8 cellular contexts compared by ENCODE assay signal in the genomic region with DNA sequence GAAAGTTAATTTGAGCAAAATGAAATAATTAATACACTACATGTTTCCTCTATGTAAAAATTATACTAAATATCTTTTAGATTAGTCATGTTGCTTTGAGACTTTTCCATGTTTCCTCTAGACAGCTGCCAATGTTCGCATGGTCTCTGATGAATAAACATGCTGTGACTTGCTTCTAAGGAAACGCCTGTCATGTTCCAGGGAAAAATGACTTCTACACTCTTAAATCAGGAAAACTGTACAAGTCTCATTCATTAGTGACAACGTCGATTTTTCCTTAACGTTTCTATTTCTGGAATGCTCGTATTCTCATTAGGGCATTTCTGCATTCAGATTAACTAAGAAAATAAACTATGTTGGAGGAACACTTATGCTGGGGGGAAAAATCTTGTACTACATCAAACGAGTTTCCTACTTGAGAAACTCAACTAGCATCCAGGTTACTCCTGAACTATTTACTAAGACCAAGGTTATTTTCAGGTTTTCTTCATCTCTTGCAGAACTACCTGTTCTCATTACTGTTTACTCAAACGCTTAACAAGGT. TPM values are rescaled to one million over a fixed set of nuclear protein-coding genes. Genes with fewer than 3 reads are reported as not detected.
DNase-seq lines count a peak whose midpoint lies in the region; ATAC-seq and TF ChIP-seq lines count a peak whose summit lies in the region.

No MANE protein-coding gene starts in this region.

- TF ChIP-seq CTCF in BJ (IDR thresholded peaks at IDR 0.05; ENCODE audit: insufficient read depth, low read depth, low read length) = no peak
- no peak for TF ChIP-seq CTCF in IMR-90 (conservative IDR thresholded peaks at IDR 0.05; ENCODE audit: low read depth, low read length)

- DNase-seq in BJ (ENCODE audit: low read depth) (no peak), IMR-90 (peak; percentile 18), dermis blood vessel endothelial cell (peak; percentile 93), RPMI8226 (no peak)
- no peak for DNase-seq in natural killer cell treated with Interleukin-12 subunit alpha and Interleukin-12 subunit beta and Interleukin-15 and Interleukin-18, amount 100 ng/mL, for 72 hours (ENCODE audit: low spot score)

- H3K4me3 ChIP-seq in BJ (ENCODE audit: low read depth, low read length) (peak overlapping the region; percentile 92), IMR-90 (ENCODE audit: insufficient read depth, low read depth, low read length) (no peak overlapping the region)

- H2AK5ac ChIP-seq in IMR-90 (ENCODE audit: low read depth, low read length) = no peak overlapping the region

- H3K14ac ChIP-seq in IMR-90 (replicated peaks; ENCODE audit: low read depth, low read length) = no peak overlapping the region

- TF ChIP-seq POLR2A in IMR-90 (IDR thresholded peaks at IDR 0.05; ENCODE audit: low read depth, low read length) = no peak

- no peak overlapping the region for H2BK15ac ChIP-seq in IMR-90 (ENCODE audit: low read depth, low read length)

- H3K9ac ChIP-seq in IMR-90 (ENCODE audit: low read depth, low read length) = no peak overlapping the region

- peaks cover 19 to 22% of the 10 kb centered on the region in 2 donors for H3K27me3 Mint-ChIP-seq in natural killer cell treated with Interleukin-12 subunit alpha and Interleukin-12 subunit beta and Interleukin-15 and Interleukin-18, amount 100 ng/mL, for 72 hours

- no peak overlapping the region for H2AFZ ChIP-seq in IMR-90 (replicated peaks; ENCODE audit: low read length, poor library complexity)

- H3K9me3 Mint-ChIP-seq in natural killer cell treated with Interleukin-12 subunit alpha and Interleukin-12 subunit beta and Interleukin-15 and Interleukin-18, amount 100 ng/mL, for 72 hours = no peaks in the 10 kb centered on the region

- H4K5ac ChIP-seq in IMR-90 (ENCODE audit: low read depth, low read length) = no peak overlapping the region

- BruUV-seq in IMR-90 (replicated peaks; lab: Mats Ljungman, UMichigan) = no TSS peak

- CTCF ChIA-PET in BJ (lab: Yijun Ruan, JAX) = interaction anchor here (1.2 to 3.3 kb wide), 4 partner anchors 8 to 102 kb away, joined by 4 to 19 read pairs (median 14); no protein-coding TSS in a partner anchor
- CTCF ChIA-PET in IMR-90 (lab: Yijun Ruan, JAX) = interaction anchor here (0.9 kb wide), 1 partner anchor 24 kb away, joined by 3 read pairs; no protein-coding TSS in a partner anchor

- H4K20me1 ChIP-seq in IMR-90 (ENCODE audit: insufficient read depth, low read length) = no peaks in the 10 kb centered on the region

- no peak overlapping the region for H3K27ac Mint-ChIP-seq in natural killer cell treated with Interleukin-12 subunit alpha and Interleukin-12 subunit beta and Interleukin-15 and Interleukin-18, amount 100 ng/mL, for 72 hours

- H3K27me3 ChIP-seq in BJ (ENCODE audit: control insufficient read depth, insufficient read depth, low read length) (no peaks in the 10 kb centered on the region), IMR-90 (ENCODE audit: control insufficient read depth, insufficient read depth, low read length) (peaks cover 6% of the 10 kb centered on the region)

- no peaks in the 10 kb centered on the region for H3K9me3 ChIP-seq in IMR-90 (ENCODE audit: control insufficient read depth, insufficient read depth, low read length)

- H4K8ac ChIP-seq in IMR-90 (ENCODE audit: low read depth in 2 of 2, low read length in 2 of 2) = no peak overlapping the region

- in situ Hi-C loops in IMR-90 (cut with MboI; ENCODE audit: low sequenced_read_pairs) = no loop called here

- no peak overlapping the region for H2BK120ac ChIP-seq in IMR-90 (ENCODE audit: low read depth, low read length)

- POLR2A ChIA-PET in BJ (lab: Charles Lee) = no interaction called here
- POLR2A ChIA-PET in IMR-90 (lab: Charles Lee; ENCODE audit: unreplicated experiment) = no interaction called here

- no peak overlapping the region for H2BK5ac ChIP-seq in IMR-90 (ENCODE audit: low read depth, low read length, poor library complexity, severe bottlenecking)

- H3K18ac ChIP-seq in IMR-90 (ENCODE audit: low read depth, low read length) = no peak overlapping the region

- no peak overlapping the region for H4K91ac ChIP-seq in IMR-90 (ENCODE audit: insufficient read depth, low read depth, low read length)

- peak overlapping the region; percentile 36 for H3K4me3 Mint-ChIP-seq in natural killer cell treated with Interleukin-12 subunit alpha and Interleukin-12 subunit beta and Interleukin-15 and Interleukin-18, amount 100 ng/mL, for 72 hours

- H3K4me1 Mint-ChIP-seq in natural killer cell treated with Interleukin-12 subunit alpha and Interleukin-12 subunit beta and Interleukin-15 and Interleukin-18, amount 100 ng/mL, for 72 hours (ENCODE audit: low read depth in 2 of 2) = peaks cover 0 to 8% of the 10 kb centered on the region in 2 donors

- dilution Hi-C loops in IMR-90 (cut with HindIII; ENCODE audit: low sequenced_read_pairs, unreplicated experiment) = no loop called here

- H3K4me1 ChIP-seq in IMR-90 (ENCODE audit: control insufficient read depth, insufficient read depth, low read length) = no peaks in the 10 kb centered on the region

- no peak overlapping the region for H3K4ac ChIP-seq in IMR-90 (ENCODE audit: low read depth, low read length)

- H3K36me3 Mint-ChIP-seq in natural killer cell treated with Interleukin-12 subunit alpha and Interleukin-12 subunit beta and Interleukin-15 and Interleukin-18, amount 100 ng/mL, for 72 hours = no peaks in the 10 kb centered on the region

- H3K56ac ChIP-seq in IMR-90 (ENCODE audit: extremely low read depth, insufficient read depth, low read length) = no peak overlapping the region

- no peak overlapping the region for H2BK20ac ChIP-seq in IMR-90 (ENCODE audit: low read depth, low read length)

- 0 out of 2 replicates have a peak, but pooled peaks cover 2% of the 10 kb centered on the region for H3K9me1 ChIP-seq in IMR-90 (ENCODE audit: insufficient read depth, low read length)

- no peaks in the 10 kb centered on the region for H3K36me3 ChIP-seq in BJ (ENCODE audit: control insufficient read depth, insufficient read depth, low read length)
- H3K36me3 ChIP-seq in IMR-90 (ENCODE audit: control insufficient read depth, insufficient read depth, low read length) = no peaks in the 10 kb centered on the region

- no peak overlapping the region for H3K23ac ChIP-seq in IMR-90 (ENCODE audit: low read depth, low read length)

- no peaks in the 10 kb centered on the region for H3K79me1 ChIP-seq in IMR-90 (ENCODE audit: low read depth in 1 of 2, low read length in 2 of 2)

- ATAC-seq in IMR-90 (ENCODE audit: low read depth) (no peak), GM18861 (IDR thresholded peaks at IDR 0.05; ENCODE audit: unreplicated experiment) (no peak), GM18520 (IDR thresholded peaks at IDR 0.05; ENCODE audit: unreplicated experiment) (no peak), GM21786 (IDR thresholded peaks at IDR 0.05; ENCODE audit: unreplicated experiment) (no peak)
- no peak for ATAC-seq in natural killer cell treated with Interleukin-12 subunit alpha and Interleukin-12 subunit beta and Interleukin-15 and Interleukin-18, amount 100 ng/mL, for 72 hours

- intact Hi-C loops in IMR-90 (cut with micrococcal nuclease) = loop anchor here (2.0 to 5.0 kb wide), 3 partner anchors 77 to 152 kb away; no protein-coding TSS in a partner anchor

- peak overlapping the region; percentile 75; the same call in 1 of the 2 replicates for H3K4me2 ChIP-seq in IMR-90 (ENCODE audit: low read depth, low read length)

- no peak for TF ChIP-seq RAD21 in IMR-90 (IDR thresholded peaks at IDR 0.05; ENCODE audit: low read length)

- WGBS in IMR-90 (ENCODE audit: extremely low coverage in 2 of 2, insufficient read length in 1 of 2), 2 experiments = no CpG with 5 or more reads among the region's 8 CpGs

- no peak overlapping the region for H3K27ac ChIP-seq in IMR-90 (ENCODE audit: insufficient read depth, low read length)

- no peak overlapping the region for H2AK9ac ChIP-seq in IMR-90 (replicated peaks; ENCODE audit: low read depth, low read length, poor library complexity)

TF ChIP-seq in IMR-90, 13 proteins besides CTCF, POLR2A, EP300 and RAD21 (continues in another document):
- TF ChIP-seq BHLHE40 (IDR thresholded peaks at IDR 0.05; ENCODE audit: low read depth, low read length) (no peak), CEBPB (IDR thresholded peaks at IDR 0.05; ENCODE audit: low read depth, low read length) (no peak), MAZ (IDR thresholded peaks at IDR 0.05; ENCODE audit: borderline replicate concordance, low read depth, low read length) (no peak), MAFK (IDR thresholded peaks at IDR 0.05; ENCODE audit: low read depth, low read length) (no peak), FOS (IDR thresholded peaks at IDR 0.05; ENCODE audit: low read depth, low read length) (no peak), RCOR1 (IDR thresholded peaks at IDR 0.05; ENCODE audit: insufficient replicate concordance, low read length) (no peak), MXI1 (IDR thresholded peaks at IDR 0.05; ENCODE audit: borderline replicate concordance, low read depth, low read length) (no peak), SMC3 (IDR thresholded peaks at IDR 0.05; ENCODE audit: low read depth, low read length) (no peak), RFX5 (IDR thresholded peaks at IDR 0.05; ENCODE audit: low read depth, low read length) (no peak), CHD1 (IDR thresholded peaks at IDR 0.05; ENCODE audit: low read depth, low read length) (no peak), NFE2L2 (IDR thresholded peaks at IDR 0.05; ENCODE audit: low read depth, low read length) (no peak)
- TF ChIP-seq, protein P1, sequence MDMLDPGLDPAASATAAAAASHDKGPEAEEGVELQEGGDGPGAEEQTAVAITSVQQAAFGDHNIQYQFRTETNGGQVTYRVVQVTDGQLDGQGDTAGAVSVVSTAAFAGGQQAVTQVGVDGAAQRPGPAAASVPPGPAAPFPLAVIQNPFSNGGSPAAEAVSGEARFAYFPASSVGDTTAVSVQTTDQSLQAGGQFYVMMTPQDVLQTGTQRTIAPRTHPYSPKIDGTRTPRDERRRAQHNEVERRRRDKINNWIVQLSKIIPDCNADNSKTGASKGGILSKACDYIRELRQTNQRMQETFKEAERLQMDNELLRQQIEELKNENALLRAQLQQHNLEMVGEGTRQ (IDR thresholded peaks at IDR 0.05; ENCODE audit: low read depth, low read length) = no peak

RNA-seq across cellular contexts. Expression of gene COBLL1, which starts 1.6 kb away (rescaled TPM):
- polyA plus RNA-seq in BJ (2011; rRNA removed) = 34.2 and 56.2 TPM in 2 replicates
- polyA minus RNA-seq in BJ (2011; rRNA and poly(A)+ RNA removed) = 71.2 and 89.7 TPM in 2 replicates
- 1.1 and 2.2 TPM in 2 replicates for total RNA-seq in IMR-90 (2012; rRNA removed)
- polyA plus RNA-seq in IMR-90 (2012; rRNA removed) = 0.79 and 1.2 TPM in 2 replicates
- 0.26 and 0.47 TPM in 2 replicates for polyA plus RNA-seq in IMR-90 (2012; cell fraction: cytosol; rRNA removed)
- 0.33 and 2.0 TPM in 2 replicates for polyA plus RNA-seq in IMR-90 (2012; cell fraction: nucleus; rRNA removed; ENCODE audit: low replicate concordance)
- 4.6 and 7.8 TPM in 2 replicates for total RNA-seq in dermis blood vessel endothelial cell
- 1 to 10 TPM in 1 of 2 donors, under 1 TPM in 1; 0.19 to 3.1 TPM for total RNA-seq in natural killer cell treated with Interleukin-12 subunit alpha and Interleukin-12 subunit beta and Interleukin-15 and Interleukin-18, amount 100 ng/mL, for 72 hours

Comparison
In these comparisons a context has a peak if more than half of its experiments do, and no peak if none do; other contexts are left out.
1. DNase-seq: peak in IMR-90 (single experiment) and dermis blood vessel endothelial cell (single experiment); none in BJ (single experiment), natural killer cell treated with Interleukin-12 subunit alpha and Interleukin-12 subunit beta and Interleukin-15 and Interleukin-18, amount 100 ng/mL, for 72 hours (single experiment) and RPMI8226 (single experiment).